2 cellular contexts compared by ENCODE assay signal in genomic region chr4:188444500-188444899, GRCh38.
A peak's percentile ranks its signal among the peaks of the same experiment; 100 is the strongest.
TF ChIP-seq lines count a peak whose summit lies in the region.

No MANE protein-coding gene starts in this region.

TF ChIP-seq in GM23338, 12 proteins besides CTCF, POLR2A, EP300 and RAD21:
- TF ChIP-seq EZH2 (IDR thresholded peaks at IDR 0.05; ENCODE audit: low read depth, unreplicated experiment) (no peak), NANOG (IDR thresholded peaks at IDR 0.05; ENCODE audit: borderline replicate concordance) (no peak), STAT1 (IDR thresholded peaks at IDR 0.05; ENCODE audit: unreplicated experiment) (no peak), ZNF462 (CRISPR knock-in tag; IDR thresholded peaks at IDR 0.05) (no peak), CREB1 (CRISPR knock-in tag; IDR thresholded peaks at IDR 0.05; ENCODE audit: low read depth) (no peak), REST (IDR thresholded peaks at IDR 0.05; ENCODE audit: unreplicated experiment) (no peak), ETS1 (IDR thresholded peaks at IDR 0.05) (no peak), JUNB (IDR thresholded peaks at IDR 0.05; ENCODE audit: unreplicated experiment) (no peak)

TF ChIP-seq in IMR-90, 13 proteins besides CTCF, POLR2A, EP300 and RAD21:
- TF ChIP-seq CEBPB (IDR thresholded peaks at IDR 0.05; ENCODE audit: low read depth, low read length): peak; percentile 77
- no peak for TF ChIP-seq MXI1 (IDR thresholded peaks at IDR 0.05; ENCODE audit: borderline replicate concordance, low read depth, low read length)
- no peak for TF ChIP-seq ELK1 (IDR thresholded peaks at IDR 0.05; ENCODE audit: borderline replicate concordance, low read depth, low read length)
- TF ChIP-seq BHLHE40 (IDR thresholded peaks at IDR 0.05; ENCODE audit: low read depth, low read length): no peak
- TF ChIP-seq CHD1 (IDR thresholded peaks at IDR 0.05; ENCODE audit: low read depth, low read length): no peak
